ENCODE assay signal across 18 cellular contexts in genomic region chr2:45688479-45689298, GRCh38. TPM values are rescaled to one million over a fixed set of nuclear protein-coding genes. Genes with fewer than 3 reads are reported as not detected.
A peak's percentile ranks its signal among the peaks of the same experiment; 100 is the strongest.
DNase-seq lines count a peak whose midpoint lies in the region; ATAC-seq and TF ChIP-seq lines count a peak whose summit lies in the region.
"Had no signal": no experiment of that assay in that cellular context is flagged by ENCODE, and none has a peak within 500 bp of the region (broad histone marks: within the 10 kb centered on the region; RNA-seq: fewer than 3 reads in every experiment).

No MANE protein-coding gene starts in this region.

- 75 to 81% methylated on average over 4 of the region's 4 CpGs for WGBS in aorta, 2 donors

- DNase-seq in SIG-M5 treated with dmso at 0.1 percent for 504 hours (lab: John Stamatoyannopoulos, UW; ENCODE audit: unreplicated experiment) (peak; percentile 58), SIG-M5 (lab: John Stamatoyannopoulos, UW) (no peak), NOMO-1 treated with DMSO at 0.1 percent for 48 hours (lab: John Stamatoyannopoulos, UW; ENCODE audit: unreplicated experiment) (peak; percentile 82), astrocyte of the spinal cord (ENCODE audit: low read depth, low spot score) (peak; percentile 40), aorta (no peak), GM19240 (ENCODE audit: insufficient read length, low spot score) (no peak)
- DNase-seq in stimulated activated naive CD4-positive, alpha-beta T cell treated with Interleukin-2 at 50 U/mL for 16 hours (lab: John Stamatoyannopoulos, UW) = no peak
- DNase-seq: activated CD8-positive, alpha-beta memory T cell treated with anti-CD3 and anti-CD28 coated beads, Interleukin-2, amount 50 U/mL, for 48 hours; activated naive CD4-positive, alpha-beta T cell treated with anti-CD3 and anti-CD28 coated beads, Interleukin-2, amount 10 ng/mL, durations not matched to agents 7 days and 5 days; Calu3; effector CD4-positive, alpha-beta T cell; left ventricle myocardium superior; NCI-H345; PC-9 had no signal

- H3K27ac ChIP-seq in aorta (ENCODE audit: low read depth in 1 of 2, low read length in 2 of 2) = no peak overlapping the region
- H3K27ac ChIP-seq: A549, cardiac muscle cell, PC-9, suprapubic skin had no signal

- no peaks in the 10 kb centered on the region for H3K9me3 ChIP-seq in aorta (ENCODE audit: control insufficient read depth, low read length)
- H3K9me3 ChIP-seq: A549, suprapubic skin had no signal

- in situ Hi-C loops in astrocyte of the spinal cord (cut with HindIII; ENCODE audit: low sequenced_read_pairs) = no loop called here

- H3K27me3 ChIP-seq in aorta (ENCODE audit: control insufficient read depth in 1 of 2, insufficient read depth in 2 of 2, low read length in 1 of 2) = no peaks in the 10 kb centered on the region
- H3K27me3 ChIP-seq: cardiac muscle cell, suprapubic skin had no signal

- ATAC-seq in aorta (ENCODE audit: low FRiP score) = no peak
- no peak for ATAC-seq in GM19452 (IDR thresholded peaks at IDR 0.05; ENCODE audit: unreplicated experiment)
- ATAC-seq: A549, left ventricle myocardium superior had no signal

- H3K4me3 ChIP-seq in astrocyte of the spinal cord (ENCODE audit: low read depth, low read length) (no peak overlapping the region), aorta (ENCODE audit: low read length in 2 of 2) (no peak overlapping the region)
- H3K4me3 ChIP-seq: A549, cardiac muscle cell, PC-9, suprapubic skin had no signal

- intact Hi-C loops in aorta (cut with DNase I) = no loop called here

- peaks cover 0 to 9% of the 10 kb centered on the region in 2 donors for H3K4me1 ChIP-seq in aorta (ENCODE audit: control insufficient read depth in 1 of 2, insufficient read depth in 2 of 2, low read length in 2 of 2)
- H3K4me1 ChIP-seq: A549 had no signal

- H3K36me3 ChIP-seq in aorta (ENCODE audit: control insufficient read depth in 1 of 2, insufficient read depth in 2 of 2, low read length in 1 of 2) = no peaks in the 10 kb centered on the region
- H3K36me3 ChIP-seq: cardiac muscle cell, suprapubic skin had no signal

- no peak for TF ChIP-seq CTCF in astrocyte of the spinal cord (IDR thresholded peaks at IDR 0.05; ENCODE audit: low read depth, low read length)

RNA-seq across cellular contexts. Expression of gene PRKCE, which starts 37.2 kb away (rescaled TPM):
- 10 to 100 TPM; 20.3 to 23.8 TPM for total RNA-seq in aorta
- 1 to 10 TPM; 1.5 to 2.0 TPM for polyA plus RNA-seq in aorta

Comparison
In these comparisons a context has a peak if more than half of its experiments do, and no peak if none do; other contexts are left out.
1. DNase-seq: peak in SIG-M5 treated with dmso at 0.1 percent for 504 hours (single experiment), NOMO-1 treated with DMSO at 0.1 percent for 48 hours (single experiment) and astrocyte of the spinal cord (single experiment); none in SIG-M5 (single experiment), aorta (0 of 2), stimulated activated naive CD4-positive, alpha-beta T cell treated with Interleukin-2 at 50 U/mL for 16 hours (single experiment) and GM19240 (single experiment).